Comparison of ENCODE assay signal across 8 cellular contexts in genomic region chr17:14068542-14069250, GRCh38. TPM values are rescaled to one million over a fixed set of nuclear protein-coding genes. Genes with fewer than 3 reads are reported as not detected.
DNase-seq lines count a peak whose midpoint lies in the region; ATAC-seq and TF ChIP-seq lines count a peak whose summit lies in the region.

No MANE protein-coding gene starts in this region.

- H3K27me3 Mint-ChIP-seq in T-helper 1 cell treated with Interleukin-12 subunit alpha and Interleukin-12 subunit beta and Interleukin-4 antibody, amounts not matched to agents 30 μg/mL and 1 μg/mL, for 36 hours (ENCODE audit: low read depth): no peaks in the 10 kb centered on the region
- H3K27me3 Mint-ChIP-seq in memory B cell: no peaks in the 10 kb centered on the region

- intact Hi-C loops in adrenal gland (cut with DNase I): no loop called here

- WGBS in adrenal gland, 4 donors: 17 to 36% (median 21%) methylated on average over 16 to 25 of the region's 25 CpGs

- peak overlapping the region; percentile 88 for H3K27ac Mint-ChIP-seq in T-helper 1 cell treated with Interleukin-12 subunit alpha and Interleukin-12 subunit beta and Interleukin-4 antibody, amounts not matched to agents 30 μg/mL and 1 μg/mL, for 36 hours
- H3K27ac Mint-ChIP-seq in memory B cell: peak overlapping the region; percentile 94

- H3K9me3 Mint-ChIP-seq in T-helper 1 cell treated with Interleukin-12 subunit alpha and Interleukin-12 subunit beta and Interleukin-4 antibody, amounts not matched to agents 30 μg/mL and 1 μg/mL, for 36 hours: peaks cover 6% of the 10 kb centered on the region
- H3K9me3 Mint-ChIP-seq in memory B cell: peaks cover 2% of the 10 kb centered on the region

- H3K9me3 ChIP-seq in adrenal gland (replicated peaks in 1 of 3): no peaks in the 10 kb centered on the region

- DNase-seq in T-helper 1 cell: no peak
- no peak for DNase-seq in adrenal gland
- no peak for DNase-seq in memory B cell (ENCODE audit: low spot score in 2 of 2)
- no peak for DNase-seq in amniotic stem cell (lab: John Stamatoyannopoulos, UW)
- no peak for DNase-seq in mesenteric fat pad (ENCODE audit: low spot score)

- peaks cover 40% of the 10 kb centered on the region for H3K36me3 Mint-ChIP-seq in T-helper 1 cell treated with Interleukin-12 subunit alpha and Interleukin-12 subunit beta and Interleukin-4 antibody, amounts not matched to agents 30 μg/mL and 1 μg/mL, for 36 hours (ENCODE audit: low read depth)
- peaks cover 16% of the 10 kb centered on the region for H3K36me3 Mint-ChIP-seq in memory B cell

- peak overlapping the region; percentile 94 for H3K4me3 Mint-ChIP-seq in T-helper 1 cell treated with Interleukin-12 subunit alpha and Interleukin-12 subunit beta and Interleukin-4 antibody, amounts not matched to agents 30 μg/mL and 1 μg/mL, for 36 hours
- peak overlapping the region; percentile 96 for H3K4me3 Mint-ChIP-seq in memory B cell

- peaks cover 49% of the 10 kb centered on the region for H3K4me1 Mint-ChIP-seq in T-helper 1 cell treated with Interleukin-12 subunit alpha and Interleukin-12 subunit beta and Interleukin-4 antibody, amounts not matched to agents 30 μg/mL and 1 μg/mL, for 36 hours (ENCODE audit: low read depth)
- peaks cover 28% of the 10 kb centered on the region for H3K4me1 Mint-ChIP-seq in memory B cell

- no peak for TF ChIP-seq POLR2A in adrenal gland (IDR thresholded peaks at IDR 0.05)

- no peaks in the 10 kb centered on the region for H3K27me3 ChIP-seq in adrenal gland

- no peak for TF ChIP-seq CTCF in adrenal gland (IDR thresholded peaks at IDR 0.05)

- no peaks in the 10 kb centered on the region for H3K36me3 ChIP-seq in adrenal gland (replicated peaks in 1 of 2)

- H3K4me1 ChIP-seq in adrenal gland (replicated peaks in 1 of 2): peaks cover 13 to 20% of the 10 kb centered on the region in 2 donors

- ATAC-seq in HG03196 (IDR thresholded peaks at IDR 0.05; ENCODE audit: unreplicated experiment): peak; percentile 5
- ATAC-seq in memory B cell (ENCODE audit: low read depth): peak; percentile 13
- ATAC-seq in GM19397 (IDR thresholded peaks at IDR 0.05; ENCODE audit: unreplicated experiment): no peak

- H3K27ac ChIP-seq in adrenal gland: peak overlapping the region in 3 of 5 donors; percentile 48 to 87 (median 61)

- peak overlapping the region; percentile 59 to 94 (median 86) for H3K4me3 ChIP-seq in adrenal gland

RNA-seq across cellular contexts. Expression of gene COX10, which starts 0.6 kb away (rescaled TPM):
- 10 to 100 TPM; 11.0 to 33.9 (median 14.7) TPM for total RNA-seq in adrenal gland
- polyA plus RNA-seq in adrenal gland: 10 to 100 TPM in 2 of 3 donors, 1 to 10 TPM in 1; 6.8 to 25.6 (median 10.3) TPM
- total RNA-seq in mesenteric fat pad: 15.7 TPM
